Comparison of ENCODE assay signal across 28 cellular contexts in genomic region chr11:87254582-87254981, GRCh38.
"Had no signal": no experiment of that assay in that cellular context is flagged by ENCODE, and none has a peak within 500 bp of the region (broad histone marks: within the 10 kb centered on the region; RNA-seq: fewer than 3 reads in every experiment).

No MANE protein-coding gene starts in this region.

- H3K4me3 ChIP-seq: left lung, lung, neural progenitor cell, psoas muscle, spleen, suprapubic skin, thoracic aorta, tibial artery, upper lobe of right lung had no signal

- DNase-seq: hypothalamus; immature natural killer cell; kidney; left colon; left lung; mesendoderm; naive thymus-derived CD4-positive, alpha-beta T cell; occipital lobe; psoas muscle; right cardiac atrium; small intestine; spleen; stimulated activated CD4-positive, alpha-beta T cell treated with anti-CD3 and anti-CD28 coated beads, Interleukin-4, amount 100 ng/mL, for 24 hours; stimulated activated naive CD4-positive, alpha-beta T cell; tibial artery; trophoblast cell; upper lobe of right lung had no signal

- H3K4me3 Mint-ChIP-seq: immature natural killer cell; mesothelial cell of epicardium; naive thymus-derived CD4-positive, alpha-beta T cell; natural killer cell treated with Interleukin-12 subunit alpha and Interleukin-12 subunit beta and Interleukin-15 and Interleukin-18, amount 100 ng/mL, for 72 hours; neural progenitor cell; stimulated activated effector memory CD8-positive, alpha-beta T cell treated with anti-CD3 and anti-CD28 coated beads, Interleukin-12 subunit alpha, Interleukin-12 subunit beta, amount 100 ng/mL, for 72 hours; stimulated activated naive CD8-positive, alpha-beta T cell treated with anti-CD3 and anti-CD28 coated beads, Interleukin-15, Interleukin-2, amounts not matched to agents 100 ng/mL and 50 ng/mL, for 24 hours had no signal

- H3K27ac Mint-ChIP-seq: mesothelial cell of epicardium; neural progenitor cell; stimulated activated effector memory CD8-positive, alpha-beta T cell treated with anti-CD3 and anti-CD28 coated beads, Interleukin-12 subunit alpha, Interleukin-12 subunit beta, amount 100 ng/mL, for 72 hours; stimulated activated naive CD8-positive, alpha-beta T cell treated with anti-CD3 and anti-CD28 coated beads, Interleukin-15, Interleukin-2, amounts not matched to agents 100 ng/mL and 50 ng/mL, for 24 hours had no signal

- ATAC-seq: left colon; left lung; naive thymus-derived CD4-positive, alpha-beta T cell; natural killer cell treated with Interleukin-12 subunit alpha and Interleukin-12 subunit beta and Interleukin-15 and Interleukin-18, amount 100 ng/mL, for 72 hours; psoas muscle; right cardiac atrium; sciatic nerve; stimulated activated effector memory CD8-positive, alpha-beta T cell treated with anti-CD3 and anti-CD28 coated beads, Interleukin-12 subunit alpha, Interleukin-12 subunit beta, amount 100 ng/mL, for 72 hours; upper lobe of right lung had no signal

- H3K4me1 ChIP-seq: left lung, parathyroid adenoma, psoas muscle, suprapubic skin, upper lobe of right lung had no signal

- H3K9me3 ChIP-seq: left lung, neutrophil, psoas muscle, spleen, suprapubic skin, thoracic aorta, tibial artery, upper lobe of right lung had no signal

- H3K36me3 Mint-ChIP-seq: immature natural killer cell had no signal

- H3K27me3 ChIP-seq: left lung, neural progenitor cell, neutrophil, spleen, suprapubic skin, tibial artery, upper lobe of right lung had no signal

- H3K36me3 ChIP-seq: left lung, neural progenitor cell, neutrophil, suprapubic skin, thoracic aorta, tibial artery, upper lobe of right lung had no signal

- H3K27me3 Mint-ChIP-seq: naive thymus-derived CD4-positive, alpha-beta T cell; natural killer cell treated with Interleukin-12 subunit alpha and Interleukin-12 subunit beta and Interleukin-15 and Interleukin-18, amount 100 ng/mL, for 72 hours; stimulated activated naive CD8-positive, alpha-beta T cell treated with anti-CD3 and anti-CD28 coated beads, Interleukin-15, Interleukin-2, amounts not matched to agents 100 ng/mL and 50 ng/mL, for 24 hours had no signal

- H3K9me3 Mint-ChIP-seq: immature natural killer cell; natural killer cell treated with Interleukin-12 subunit alpha and Interleukin-12 subunit beta and Interleukin-15 and Interleukin-18, amount 100 ng/mL, for 72 hours; neural progenitor cell had no signal

- H3K27ac ChIP-seq: left lung, neural progenitor cell, neutrophil, parathyroid adenoma, psoas muscle, spleen, suprapubic skin, upper lobe of right lung had no signal
